Comparison of ENCODE assay signal across 12 cellular contexts in genomic region chr1:194225781-194226180, GRCh38.
DNase-seq lines count a peak whose midpoint lies in the region; ATAC-seq, FAIRE-seq and TF ChIP-seq lines count a peak whose summit lies in the region.
"Had no signal": no experiment of that assay in that cellular context is flagged by ENCODE, and none has a peak within 500 bp of the region (broad histone marks: within the 10 kb centered on the region; RNA-seq: fewer than 3 reads in every experiment).

No MANE protein-coding gene starts in this region.

- CTCF ChIA-PET in Calu3 (lab: Charles Lee), result no interaction called here

- peak; percentile 92 for ATAC-seq in HG02885 (IDR thresholded peaks at IDR 0.05; ENCODE audit: poor library complexity, unreplicated experiment)
- ATAC-seq in naive thymus-derived CD8-positive, alpha-beta T cell, result peak; percentile 74 to 90
- ATAC-seq: PC-3 had no signal

- TF ChIP-seq CTCF in foreskin fibroblast (IDR thresholded peaks at IDR 0.05; ENCODE audit: low read depth, low read length) (no peak), Calu3 (IDR thresholded peaks at IDR 0.05; ENCODE audit: unreplicated experiment) (no peak)

- no peaks in the 10 kb centered on the region for H3K27me3 Mint-ChIP-seq in naive thymus-derived CD8-positive, alpha-beta T cell
- no peaks in the 10 kb centered on the region for H3K27me3 Mint-ChIP-seq in Calu3 (ENCODE audit: unreplicated experiment)

- DNase-seq in GM19239 (ENCODE audit: insufficient read length, low spot score) (peak; percentile 2), NAMALWA (ENCODE audit: low spot score) (peak; percentile 72), foreskin fibroblast (no peak), putamen (ENCODE audit: low spot score) (no peak), Calu3 (no peak), midbrain (lab: John Stamatoyannopoulos, UW) (no peak)
- DNase-seq in naive thymus-derived CD8-positive, alpha-beta T cell, result peak in 3 of 10 donors; percentile 17 to 24 (median 18)
- DNase-seq: activated T-cell treated with anti-CD3 and anti-CD28 coated beads, Interleukin-2, amount 50 U/mL, for 1 hour; PC-3 had no signal

- intact Hi-C loops in Calu3 (cut with micrococcal nuclease; ENCODE audit: unreplicated experiment), result loop anchor here (2.0 kb wide), 1 partner anchor 51 kb away; no protein-coding TSS in a partner anchor

- POLR2A ChIA-PET in naive thymus-derived CD8-positive, alpha-beta T cell (lab: Charles Lee), result no interaction called here

- BruUV-seq in Calu3 (replicated peaks; lab: Mats Ljungman, UMichigan), result no TSS peak

- H3K4me1 Mint-ChIP-seq in naive thymus-derived CD8-positive, alpha-beta T cell, result peaks cover 3 to 19% (median 15%) of the 10 kb centered on the region in 4 donors
- no peaks in the 10 kb centered on the region for H3K4me1 Mint-ChIP-seq in Calu3 (ENCODE audit: low read depth, unreplicated experiment)

- peak; percentile 21 for FAIRE-seq in GM19239 (lab: Jason Lieb, UNC)

- peak overlapping the region in 5 of 10 donors; percentile 14 to 32 (median 23) for H3K4me3 Mint-ChIP-seq in naive thymus-derived CD8-positive, alpha-beta T cell
- H3K4me3 Mint-ChIP-seq in Calu3 (ENCODE audit: low read depth, unreplicated experiment), result no peak overlapping the region
- H3K4me3 Mint-ChIP-seq: natural killer cell treated with Interleukin-12 subunit alpha and Interleukin-12 subunit beta and Interleukin-15 and Interleukin-18, amount 100 ng/mL, for 72 hours had no signal

- peak overlapping the region in 4 of 10 donors; percentile 4 to 52 (median 42) for H3K27ac Mint-ChIP-seq in naive thymus-derived CD8-positive, alpha-beta T cell
- H3K27ac Mint-ChIP-seq in Calu3 (ENCODE audit: unreplicated experiment), result no peak overlapping the region
- H3K27ac Mint-ChIP-seq: natural killer cell treated with Interleukin-12 subunit alpha and Interleukin-12 subunit beta and Interleukin-15 and Interleukin-18, amount 100 ng/mL, for 72 hours had no signal

- peaks cover 0 to 2% (median 0%) of the 10 kb centered on the region in 9 donors for H3K9me3 Mint-ChIP-seq in naive thymus-derived CD8-positive, alpha-beta T cell
- H3K9me3 Mint-ChIP-seq in Calu3 (ENCODE audit: low read depth, unreplicated experiment), result no peaks in the 10 kb centered on the region

- peaks cover 0 to 3% (median 0%) of the 10 kb centered on the region in 3 donors for H3K36me3 Mint-ChIP-seq in naive thymus-derived CD8-positive, alpha-beta T cell
- H3K36me3 Mint-ChIP-seq in Calu3 (ENCODE audit: insufficient read depth, unreplicated experiment), result no peaks in the 10 kb centered on the region

- H3K4me3 ChIP-seq in foreskin fibroblast (ENCODE audit: low read depth in 1 of 2, low read length in 2 of 2), result no peak overlapping the region
- H3K4me3 ChIP-seq: esophagus muscularis mucosa had no signal

Comparison
In these comparisons a context has a peak if more than half of its experiments do, and no peak if none do; other contexts are left out.
1. DNase-seq: peak in GM19239 (single experiment) and NAMALWA (single experiment); none in foreskin fibroblast (0 of 2), putamen (single experiment), Calu3 (single experiment) and midbrain (single experiment).